ENCODE assay signal across 8 cellular contexts in genomic region chr3:170869240-170869592, GRCh38. TPM values are rescaled to one million over a fixed set of nuclear protein-coding genes. Genes with fewer than 3 reads are reported as not detected.
DNase-seq lines count a peak whose midpoint lies in the region; ATAC-seq and TF ChIP-seq lines count a peak whose summit lies in the region.

No MANE protein-coding gene starts in this region.

- H3K4me1 ChIP-seq in heart right ventricle (peaks cover 0 to 38% (median 23%) of the 10 kb centered on the region in 9 donors), breast epithelium (peaks cover 0 to 6% of the 10 kb centered on the region in 2 donors), mesodermal cell (ENCODE audit: control insufficient read depth, insufficient read depth, low read length, poor library complexity, severe bottlenecking) (peaks cover 3% of the 10 kb centered on the region), aorta (ENCODE audit: control insufficient read depth in 1 of 2, insufficient read depth in 2 of 2, low read length in 2 of 2) (peaks cover 0 to 2% of the 10 kb centered on the region in 2 donors)

- TF ChIP-seq CTCF in heart right ventricle (IDR thresholded peaks at IDR 0.05) (no peak), breast epithelium (IDR thresholded peaks at IDR 0.05) (no peak)

- no peaks in the 10 kb centered on the region for H3K27me3 ChIP-seq in heart right ventricle
- no peaks in the 10 kb centered on the region for H3K27me3 ChIP-seq in breast epithelium
- no peaks in the 10 kb centered on the region for H3K27me3 ChIP-seq in aorta (ENCODE audit: control insufficient read depth in 1 of 2, insufficient read depth in 2 of 2, low read length in 1 of 2)

- ATAC-seq in heart right ventricle (no peak), Right ventricle myocardium inferior (no peak), aorta (ENCODE audit: low FRiP score) (no peak), GM18519 (IDR thresholded peaks at IDR 0.05; ENCODE audit: low FRiP score, unreplicated experiment) (no peak)

- WGBS in heart right ventricle, 2 donors = 23 to 28% methylated on average over 2 of the region's 2 CpGs
- WGBS in mesodermal cell (ENCODE audit: insufficient coverage in 2 of 2), 2 experiments = 0 to 36% methylated on average over 1 of the region's 2 CpGs
- WGBS in aorta, 2 donors = 38 to 40% methylated on average over 2 of the region's 2 CpGs

- H3K9me3 ChIP-seq in heart right ventricle (peaks cover 0 to under 1% (median 0%) of the 10 kb centered on the region in 11 donors), breast epithelium (no peaks in the 10 kb centered on the region), mesodermal cell (ENCODE audit: control insufficient read depth, low read length) (no peaks in the 10 kb centered on the region), aorta (ENCODE audit: control insufficient read depth, low read length) (no peaks in the 10 kb centered on the region)

- no peak for TF ChIP-seq POLR2A in breast epithelium (IDR thresholded peaks at IDR 0.05)

- H3K4me3 ChIP-seq in heart right ventricle (peak overlapping the region; percentile 48 to 83 (median 70)), breast epithelium (peak overlapping the region; percentile 62 to 86 (median 72)), mesodermal cell (ENCODE audit: extremely low read depth, insufficient read depth, low read length, poor library complexity, severe bottlenecking) (peak overlapping the region; percentile 79), aorta (ENCODE audit: low read length in 2 of 2) (peak overlapping the region; percentile 39 to 77)

- DNase-seq in heart right ventricle (no peak), Right ventricle myocardium inferior (ENCODE audit: missing footprints) (no peak), breast epithelium (ENCODE audit: low spot score in 2 of 2) (no peak), aorta (no peak), NCI-H2107 treated with DMSO at 0.1 percent for 48 hours (lab: John Stamatoyannopoulos, UW; ENCODE audit: unreplicated experiment) (no peak)
- DNase-seq in stimulated activated CD4-positive, alpha-beta T cell treated with anti-CD3 and anti-CD28 coated beads, Interleukin-2, amount 100 ng/mL, for 48 hours = no peak

- intact Hi-C loops in heart right ventricle (cut with DNase I) = no loop called here
- intact Hi-C loops in Right ventricle myocardium inferior (cut with DNase I) = no loop called here
- intact Hi-C loops in breast epithelium (cut with DNase I; ENCODE audit: low total_unique reads) = no loop called here
- intact Hi-C loops in aorta (cut with DNase I) = no loop called here

- H3K27ac ChIP-seq in heart right ventricle (peak overlapping the region in 9 of 10 donors; percentile 64 to 90 (median 81)), breast epithelium (peak overlapping the region; percentile 92 to 93), mesodermal cell (ENCODE audit: low read depth, low read length, severe bottlenecking) (peak overlapping the region; percentile 95), aorta (ENCODE audit: low read depth in 1 of 2, low read length in 2 of 2) (no peak overlapping the region)

- H3K36me3 ChIP-seq in heart right ventricle (peaks cover 0 to 38% (median 29%) of the 10 kb centered on the region in 9 donors), breast epithelium (peaks cover 5% of the 10 kb centered on the region), mesodermal cell (ENCODE audit: control insufficient read depth, insufficient read depth, low read length) (peaks cover 37% of the 10 kb centered on the region), aorta (ENCODE audit: control insufficient read depth in 1 of 2, insufficient read depth in 2 of 2, low read length in 1 of 2) (peaks cover 0 to 4% of the 10 kb centered on the region in 2 donors)

RNA-seq across cellular contexts. Expression of gene RPL22L1, which starts 0.8 kb away (rescaled TPM):
- total RNA-seq in heart right ventricle = 10 to 100 TPM in 7 of 10 donors, 1 to 10 TPM in 3; 8.9 to 32.3 (median 11.8) TPM
- 10 to 100 TPM; 82.5 to 96.2 TPM for polyA plus RNA-seq in heart right ventricle
- 11.7 TPM for total RNA-seq in Right ventricle myocardium inferior
- 100 to 1,000 TPM in 2 of 3 donors, 10 to 100 TPM in 1; 36.5 to 196 (median 114) TPM for total RNA-seq in breast epithelium
- 158 TPM for polyA plus RNA-seq in mesodermal cell (2013, experiment 1 of 2)
- polyA plus RNA-seq in mesodermal cell (2013, experiment 2 of 2) = 160 TPM
- total RNA-seq in aorta = 10 to 100 TPM; 33.5 to 48.9 TPM
- polyA plus RNA-seq in aorta = 10 to 100 TPM; 54.0 to 93.9 TPM

RNA-seq across cellular contexts. Expression of gene EIF5A2, which starts 39.2 kb away (rescaled TPM):
- total RNA-seq in heart right ventricle (10 to 100 TPM in 5 of 10 donors, 1 to 10 TPM in 5; 4.8 to 14.8 (median 9.5) TPM), Right ventricle myocardium inferior (8.8 TPM), breast epithelium (1 to 10 TPM; 4.7 to 7.4 (median 5.2) TPM), aorta (10 to 100 TPM; 17.1 to 17.7 TPM)
- polyA plus RNA-seq in heart right ventricle (1 to 10 TPM; 1.6 to 2.7 TPM), aorta (10 to 100 TPM in 1 of 2 donors, 1 to 10 TPM in 1; 3.9 to 22.4 TPM)
- 4.4 TPM for polyA plus RNA-seq in mesodermal cell (2013, experiment 1 of 2)
- polyA plus RNA-seq in mesodermal cell (2013, experiment 2 of 2) = 5.4 TPM

Comparison
In these comparisons a context has a peak if more than half of its experiments do, and no peak if none do; other contexts are left out.
1. H3K27ac ChIP-seq: peak in heart right ventricle (9 of 10), breast epithelium (2 of 2) and mesodermal cell (single experiment); none in aorta (0 of 2).
2. Peak in every context shown above with its lines, with median percentiles within 50 percentile points of each other: H3K4me3 ChIP-seq.